27 cellular contexts compared by ENCODE assay signal in genomic region chr10:29609696-29610095, GRCh38. TPM values are rescaled to one million over a fixed set of nuclear protein-coding genes. Genes with fewer than 3 reads are reported as not detected.
DNase-seq lines count a peak whose midpoint lies in the region; TF ChIP-seq lines count a peak whose summit lies in the region.
"Had no signal": no experiment of that assay in that cellular context is flagged by ENCODE, and none has a peak within 500 bp of the region (broad histone marks: within the 10 kb centered on the region; RNA-seq: fewer than 3 reads in every experiment).

No MANE protein-coding gene starts in this region.

- dilution Hi-C loops in mammary epithelial cell (cut with HindIII; ENCODE audit: low sequenced_read_pairs), result no loop called here

- no peaks in the 10 kb centered on the region for H3K27me3 Mint-ChIP-seq in MCF 10A (ENCODE audit: insufficient read depth, unreplicated experiment)
- H3K27me3 Mint-ChIP-seq in glutamatergic neuron (ENCODE audit: unreplicated experiment), result peaks cover 12% of the 10 kb centered on the region
- H3K27me3 Mint-ChIP-seq in endothelial cell (ENCODE audit: unreplicated experiment), result peaks cover 5% of the 10 kb centered on the region
- H3K27me3 Mint-ChIP-seq: CD4-positive, CD25-positive, alpha-beta regulatory T cell had no signal

- H3K27ac ChIP-seq in mammary epithelial cell (ENCODE audit: insufficient read depth, low read depth, low read length) (no peak overlapping the region), sigmoid colon (peak overlapping the region in 3 of 4 donors; percentile 58 to 90 (median 62)), tibial artery (peak overlapping the region; percentile 9 to 38)
- H3K27ac ChIP-seq: GM23248, HL-60, PC-9, RWPE1 had no signal

- H3K4me1 Mint-ChIP-seq in MCF 10A (ENCODE audit: insufficient read depth, unreplicated experiment) (peaks cover 12% of the 10 kb centered on the region), glutamatergic neuron (ENCODE audit: low read depth, unreplicated experiment) (peaks cover 30% of the 10 kb centered on the region), endothelial cell (ENCODE audit: unreplicated experiment) (peaks cover 4% of the 10 kb centered on the region)

- H3K79me2 ChIP-seq in mammary epithelial cell (ENCODE audit: insufficient read depth, low read length), result peaks cover 67% of the 10 kb centered on the region

- no peak for TF ChIP-seq POLR2A in sigmoid colon (IDR thresholded peaks at IDR 0.05)

- no peaks in the 10 kb centered on the region for H3K9me3 Mint-ChIP-seq in MCF 10A (ENCODE audit: unreplicated experiment)
- peaks cover 7% of the 10 kb centered on the region for H3K9me3 Mint-ChIP-seq in glutamatergic neuron (ENCODE audit: unreplicated experiment)
- H3K9me3 Mint-ChIP-seq in endothelial cell (ENCODE audit: unreplicated experiment), result no peaks in the 10 kb centered on the region

- intact Hi-C loops in MCF 10A (cut with micrococcal nuclease), result no loop called here
- intact Hi-C loops in mammary epithelial cell (cut with micrococcal nuclease), result no loop called here
- intact Hi-C loops in sigmoid colon (cut with DNase I), result no loop called here
- intact Hi-C loops in tibial artery (cut with DNase I; ENCODE audit: low total_unique reads), result no loop called here

- H3K9ac ChIP-seq in mammary epithelial cell (ENCODE audit: insufficient read depth, low read length), result no peak overlapping the region
- H3K9ac ChIP-seq: GM23248 had no signal

- no peak overlapping the region for H3K4me3 ChIP-seq in mammary epithelial cell (replicated peaks in 1 of 3; ENCODE audit: insufficient read depth in 1 of 3, low read depth in 2 of 3, low read length in 3 of 3)
- H3K4me3 ChIP-seq in sigmoid colon, result no peak overlapping the region
- no peak overlapping the region for H3K4me3 ChIP-seq in tibial artery
- H3K4me3 ChIP-seq in MG63, result no peak overlapping the region
- H3K4me3 ChIP-seq: GM23248, HAP-1, PC-9 had no signal

- CTCF ChIA-PET in MCF 10A (lab: Yijun Ruan, JAX) (interaction anchor here (0.6 to 1.5 kb wide), 4 partner anchors 14 to 205 kb away, joined by 3 to 7 read pairs (median 4); no protein-coding TSS in a partner anchor), mammary epithelial cell (lab: Charles Lee; ENCODE audit: low non-redundant PET) (no interaction called here)

- H3K4me1 ChIP-seq in mammary epithelial cell (ENCODE audit: insufficient read depth, low read length) (peaks cover 24% of the 10 kb centered on the region), sigmoid colon (peaks cover 0 to 88% (median 74%) of the 10 kb centered on the region in 4 donors), tibial artery (peaks cover 0 to 77% (median 40%) of the 10 kb centered on the region in 4 donors)
- H3K4me1 ChIP-seq: BE2C, Caco-2, HAP-1 had no signal

- H3K36me3 Mint-ChIP-seq in MCF 10A (ENCODE audit: insufficient read depth, unreplicated experiment) (peaks cover 26% of the 10 kb centered on the region), glutamatergic neuron (ENCODE audit: unreplicated experiment) (no peaks in the 10 kb centered on the region), endothelial cell (ENCODE audit: low read depth, unreplicated experiment) (peaks cover 30% of the 10 kb centered on the region)
- H3K36me3 Mint-ChIP-seq: IgD-negative memory B cell had no signal

- POLR2A ChIA-PET in MCF 10A (lab: Yijun Ruan, JAX), result no interaction called here

- H4K20me1 ChIP-seq in mammary epithelial cell (ENCODE audit: insufficient read depth, low read length), result no peaks in the 10 kb centered on the region

- no TSS peak for BruUV-seq in MCF 10A (replicated peaks; lab: Mats Ljungman, UMichigan)
- BruUV-seq in mammary epithelial cell (replicated peaks; lab: Mats Ljungman, UMichigan), result no TSS peak

- in situ Hi-C loops in mammary epithelial cell (cut with MboI; ENCODE audit: low sequenced_read_pairs in 2 of 2), result no loop called here
- in situ Hi-C loops in GM13977 (cut with MboI; ENCODE audit: low pct_unique_long_range_greater_than_20kb, low sequenced_read_pairs, unreplicated experiment), result no loop called here

- TF ChIP-seq CTCF in MCF 10A (IDR thresholded peaks at IDR 0.05; ENCODE audit: unreplicated experiment), result no peak
- TF ChIP-seq CTCF in mammary epithelial cell (conservative IDR thresholded peaks at IDR 0.05 in 1 of 2, IDR thresholded peaks at IDR 0.05 in 1 of 2; ENCODE audit: extremely low read depth in 1 of 2, insufficient read depth in 1 of 2, low read depth in 1 of 2, low read length in 2 of 2), result no peak
- TF ChIP-seq CTCF in glutamatergic neuron (IDR thresholded peaks at IDR 0.05; ENCODE audit: partially characterized antibody, unreplicated experiment), result no peak
- no peak for TF ChIP-seq CTCF in sigmoid colon (IDR thresholded peaks at IDR 0.05)
- no peak for TF ChIP-seq CTCF in tibial artery (IDR thresholded peaks at IDR 0.05)
- TF ChIP-seq CTCF in GM13977 (IDR thresholded peaks at IDR 0.05; ENCODE audit: extremely low read depth, insufficient read depth, missing control alignments), result no peak
- no peak for TF ChIP-seq CTCF in endothelial cell (IDR thresholded peaks at IDR 0.05; ENCODE audit: unreplicated experiment)

- no peak for TF ChIP-seq EP300 in sigmoid colon (IDR thresholded peaks at IDR 0.05)

- 98% methylated on average over 3 of the region's 3 CpGs for WGBS in mammary epithelial cell (ENCODE audit: low coverage, missing lambda C conversion rate)
- WGBS in sigmoid colon, 2 donors, result 93% methylated on average over 3 of the region's 3 CpGs

- H3K4me3 Mint-ChIP-seq in MCF 10A (ENCODE audit: unreplicated experiment), result no peak overlapping the region
- no peak overlapping the region for H3K4me3 Mint-ChIP-seq in glutamatergic neuron (ENCODE audit: unreplicated experiment)
- H3K4me3 Mint-ChIP-seq in endothelial cell (ENCODE audit: unreplicated experiment), result no peak overlapping the region
- H3K4me3 Mint-ChIP-seq: CD4-positive, CD25-positive, alpha-beta regulatory T cell had no signal

- H3K4me2 ChIP-seq in mammary epithelial cell (ENCODE audit: insufficient read depth, low read depth, low read length), result no peak overlapping the region
- H3K4me2 ChIP-seq: PC-9 had no signal

- H3K27me3 ChIP-seq in mammary epithelial cell (ENCODE audit: insufficient read depth, low read length), result no peaks in the 10 kb centered on the region
- H3K27me3 ChIP-seq in sigmoid colon, result no peaks in the 10 kb centered on the region
- no peaks in the 10 kb centered on the region for H3K27me3 ChIP-seq in tibial artery
- no peaks in the 10 kb centered on the region for H3K27me3 ChIP-seq in MG63
- H3K27me3 ChIP-seq: BE2C had no signal

- H3K9me3 ChIP-seq in mammary epithelial cell (replicated peaks; ENCODE audit: insufficient read depth, low read length), result no peaks in the 10 kb centered on the region
- no peaks in the 10 kb centered on the region for H3K9me3 ChIP-seq in sigmoid colon
- no peaks in the 10 kb centered on the region for H3K9me3 ChIP-seq in tibial artery
- H3K9me3 ChIP-seq in MG63, result no peaks in the 10 kb centered on the region
- H3K9me3 ChIP-seq: BE2C, HAP-1 had no signal

- H3K27ac Mint-ChIP-seq in MCF 10A (ENCODE audit: low read depth, unreplicated experiment) (peak overlapping the region; percentile 27), glutamatergic neuron (ENCODE audit: unreplicated experiment) (peak overlapping the region; percentile 69), endothelial cell (ENCODE audit: unreplicated experiment) (no peak overlapping the region)
- H3K27ac Mint-ChIP-seq: CD4-positive, CD25-positive, alpha-beta regulatory T cell had no signal

- DNase-seq in MCF 10A (ENCODE audit: unreplicated experiment), result no peak
- DNase-seq in mammary epithelial cell, result no peak
- DNase-seq in glutamatergic neuron, result no peak
- DNase-seq in sigmoid colon, result peak; percentile 56
- no peak for DNase-seq in tibial artery
- DNase-seq in GM13977 (ENCODE audit: low spot score), result no peak
- DNase-seq in endothelial cell (ENCODE audit: low spot score), result no peak
- no peak for DNase-seq in MG63
- DNase-seq: 8988T; BE2C; Caco-2; CD4-positive, CD25-positive, alpha-beta regulatory T cell; DMS153; GF-D8; GM23248; Karpas-422; MM.1S; NCI-H1092; NCI-H1436 treated with DMSO at 0.1 percent for 48 hours; NCI-H2029; NCI-H2171; NCI-H526; PC-9 had no signal

- no peak overlapping the region for H2AFZ ChIP-seq in mammary epithelial cell (ENCODE audit: low read depth, low read length)
- H2AFZ ChIP-seq: GM23248, PC-9 had no signal

- H3K36me3 ChIP-seq in mammary epithelial cell (ENCODE audit: insufficient read depth, low read length), result no peaks in the 10 kb centered on the region
- peaks cover 0 to 16% (median 6%) of the 10 kb centered on the region in 4 donors for H3K36me3 ChIP-seq in sigmoid colon
- no peaks in the 10 kb centered on the region for H3K36me3 ChIP-seq in tibial artery
- H3K36me3 ChIP-seq in MG63, result peaks cover 1% of the 10 kb centered on the region; the same call in 1 of the 2 replicates
- H3K36me3 ChIP-seq: BE2C, HAP-1 had no signal

RNA-seq across cellular contexts. Expression of gene SVIL, which starts 25.1 kb away (rescaled TPM):
- total RNA-seq in MCF 10A (2022), result 43.3 and 51.9 TPM in 2 replicates
- 100 to 1,000 TPM in 1 of 2 donors, 10 to 100 TPM in 1; 51.3 to 155 TPM for total RNA-seq in mammary epithelial cell
- 23.6 TPM for polyA plus RNA-seq in mammary epithelial cell
- polyA minus RNA-seq in mammary epithelial cell, result 190 TPM
- 117 TPM for total RNA-seq in glutamatergic neuron (ENCODE audit: unreplicated experiment)
- 1,000 to 10,000 TPM in 1 of 4 donors, 100 to 1,000 TPM in 3; 637 to 1,443 (median 763) TPM for total RNA-seq in sigmoid colon
- 10 to 100 TPM in 2 of 3 donors, 1 to 10 TPM in 1; 8.3 to 42.5 (median 10.8) TPM for polyA plus RNA-seq in sigmoid colon
- total RNA-seq in endothelial cell (ENCODE audit: unreplicated experiment), result 125 TPM
- total RNA-seq in MG63 (2014; rRNA removed; shearing (Covaris generic); ENCODE audit: low replicate concordance), result 2.3 and 5.6 TPM in 2 replicates
